Comparison of ENCODE assay signal across 19 cellular contexts in genomic region chr2:74536166-74536950, GRCh38. TPM values are rescaled to one million over a fixed set of nuclear protein-coding genes. Genes with fewer than 3 reads are reported as not detected.
DNase-seq lines count a peak whose midpoint lies in the region; ATAC-seq, FAIRE-seq and TF ChIP-seq lines count a peak whose summit lies in the region.
"Had no signal": no experiment of that assay in that cellular context is flagged by ENCODE, and none has a peak within 500 bp of the region (broad histone marks: within the 10 kb centered on the region; RNA-seq: fewer than 3 reads in every experiment).

No MANE protein-coding gene starts in this region.

- no peaks in the 10 kb centered on the region for H3K9me3 Mint-ChIP-seq in activated CD4-positive, alpha-beta T cell treated with anti-CD3 and anti-CD28 coated beads for 36 hours (ENCODE audit: low read depth)

- H3K4me3 ChIP-seq in keratinocyte (ENCODE audit: control insufficient read depth in 2 of 3, extremely low read depth in 1 of 3, insufficient read depth in 2 of 3, low read depth in 1 of 3, low read length in 3 of 3) (no peak overlapping the region), upper lobe of right lung (no peak overlapping the region), Karpas-422 (ENCODE audit: low read length) (no peak overlapping the region)
- H3K4me3 ChIP-seq: BLaER1 treated with 17β-estradiol and CSF1 and Interleukin-3, amounts not matched to agents 10 nM and 100 nM; Peyer's patch had no signal

- H3K27me3 ChIP-seq in keratinocyte (ENCODE audit: control insufficient read depth, extremely low read depth, insufficient read depth, low read length) (no peaks in the 10 kb centered on the region), upper lobe of right lung (no peaks in the 10 kb centered on the region), Karpas-422 (ENCODE audit: low read length) (no peaks in the 10 kb centered on the region)
- H3K27me3 ChIP-seq: BLaER1 treated with 17β-estradiol and CSF1 and Interleukin-3, amounts not matched to agents 10 nM and 100 nM; Peyer's patch had no signal

- H3K79me2 ChIP-seq in keratinocyte (ENCODE audit: control insufficient read depth, insufficient read depth, low read length) (no peaks in the 10 kb centered on the region), Karpas-422 (ENCODE audit: low read length) (no peaks in the 10 kb centered on the region)

- dilution Hi-C loops in keratinocyte (cut with MboI; ENCODE audit: extremely low pct_ligation_motif_present, low sequenced_read_pairs): no loop called here

- no peak overlapping the region for H3K4me3 Mint-ChIP-seq in activated CD4-positive, alpha-beta T cell treated with anti-CD3 and anti-CD28 coated beads for 36 hours

- H3K9me3 ChIP-seq in keratinocyte (ENCODE audit: control insufficient read depth, low read depth, low read length) (no peaks in the 10 kb centered on the region), upper lobe of right lung (no peaks in the 10 kb centered on the region), Karpas-422 (ENCODE audit: low read length) (no peaks in the 10 kb centered on the region)
- H3K9me3 ChIP-seq: BLaER1 treated with 17β-estradiol and CSF1 and Interleukin-3, amounts not matched to agents 10 nM and 100 nM; Peyer's patch had no signal

- H3K4me1 ChIP-seq in keratinocyte (ENCODE audit: control insufficient read depth, extremely low read depth, insufficient read depth, low read length): peaks cover 12% of the 10 kb centered on the region
- H3K4me1 ChIP-seq in upper lobe of right lung: peaks cover 6% of the 10 kb centered on the region
- peaks cover 4% of the 10 kb centered on the region for H3K4me1 ChIP-seq in Karpas-422 (ENCODE audit: low read length)

- POLR2A ChIA-PET in activated CD4-positive, alpha-beta T cell treated with anti-CD3 and anti-CD28 coated beads for 36 hours (lab: Charles Lee): no interaction called here
- POLR2A ChIA-PET in RWPE1 (lab: Yijun Ruan, JAX; ENCODE audit: low non-redundant PET): no interaction called here

- H2AFZ ChIP-seq in keratinocyte (ENCODE audit: control insufficient read depth, low read length) (peak overlapping the region; percentile 50), Karpas-422 (ENCODE audit: low read length) (no peak overlapping the region)

- peaks cover 9% of the 10 kb centered on the region for H3K4me1 Mint-ChIP-seq in activated CD4-positive, alpha-beta T cell treated with anti-CD3 and anti-CD28 coated beads for 36 hours

- H3K27ac Mint-ChIP-seq in activated CD4-positive, alpha-beta T cell treated with anti-CD3 and anti-CD28 coated beads for 36 hours: no peak overlapping the region

- FAIRE-seq in keratinocyte (lab: Jason Lieb, UNC): no peak
- no peak for FAIRE-seq in urothelium cell line (lab: Jason Lieb, UNC)
- FAIRE-seq: HTR-8/SVneo had no signal

- CTCF ChIA-PET in activated CD4-positive, alpha-beta T cell treated with anti-CD3 and anti-CD28 coated beads for 36 hours (lab: Charles Lee): interaction anchor here (0.6 kb wide), 1 partner anchor 9 kb away, joined by 3 read pairs; no protein-coding TSS in a partner anchor
- CTCF ChIA-PET in RWPE1 (lab: Yijun Ruan, JAX): no interaction called here

- peaks cover 12% of the 10 kb centered on the region for H3K36me3 Mint-ChIP-seq in activated CD4-positive, alpha-beta T cell treated with anti-CD3 and anti-CD28 coated beads for 36 hours (ENCODE audit: low read depth)

- H3K9me1 ChIP-seq in keratinocyte (ENCODE audit: control insufficient read depth, extremely low read depth, insufficient read depth, low read length): peaks cover 4% of the 10 kb centered on the region

- peak overlapping the region; percentile 47 for H3K4me2 ChIP-seq in keratinocyte (ENCODE audit: control insufficient read depth, extremely low read depth, insufficient read depth, low read depth, low read length)
- no peak overlapping the region for H3K4me2 ChIP-seq in Karpas-422 (ENCODE audit: low read depth, low read length, poor library complexity, severe bottlenecking)
- H3K4me2 ChIP-seq: BLaER1 treated with 17β-estradiol and CSF1 and Interleukin-3, amounts not matched to agents 10 nM and 100 nM had no signal

- peaks cover 19% of the 10 kb centered on the region for H3K27me3 Mint-ChIP-seq in activated CD4-positive, alpha-beta T cell treated with anti-CD3 and anti-CD28 coated beads for 36 hours

- H3K9ac ChIP-seq in keratinocyte (ENCODE audit: control insufficient read depth, extremely low read depth, insufficient read depth, low read length) (no peak overlapping the region), Karpas-422 (ENCODE audit: low read length) (no peak overlapping the region)
- H3K9ac ChIP-seq: BLaER1 treated with 17β-estradiol and CSF1 and Interleukin-3, amounts not matched to agents 10 nM and 100 nM had no signal

- H4K20me1 ChIP-seq in keratinocyte (ENCODE audit: control insufficient read depth, extremely low read depth, insufficient read depth, low read length) (no peaks in the 10 kb centered on the region), Karpas-422 (ENCODE audit: insufficient read depth, low read depth, low read length) (no peaks in the 10 kb centered on the region)

- TF ChIP-seq CTCF in RWPE1 (conservative IDR thresholded peaks at IDR 0.05; ENCODE audit: low read depth) (no peak), keratinocyte (optimal IDR thresholded peaks at IDR 0.05 in 1 of 3, IDR thresholded peaks at IDR 0.05 in 1 of 3, conservative IDR thresholded peaks at IDR 0.05 in 1 of 3; ENCODE audit: extremely low read depth in 1 of 3, insufficient read depth in 2 of 3, low read length in 3 of 3) (peak in 2 of 3 experiments; percentile 7 to 31), upper lobe of right lung (IDR thresholded peaks at IDR 0.05) (no peak)

- DNase-seq in activated CD4-positive, alpha-beta T cell treated with anti-CD3 and anti-CD28 coated beads for 36 hours: no peak
- no peak for DNase-seq in activated CD4-positive, alpha-beta T cell treated with anti-CD3 and anti-CD28 coated beads for 1 hour
- DNase-seq in RWPE1 (ENCODE audit: low spot score) (no peak), keratinocyte (ENCODE audit: low read depth, low spot score) (no peak), upper lobe of right lung (peak; percentile 48), urothelium cell line (ENCODE audit: low spot score) (no peak), Karpas-422 (no peak), GM19238 (ENCODE audit: insufficient read length, low spot score) (no peak)
- DNase-seq: 8988T, DMS 273 treated with DMSO at 0.1 percent for 48 hours, KBM-7, NCI-H1092, NCI-H2107, NCI-H345, Peyer's patch, SHP77 treated with DMSO at 0.1 percent for 48 hours had no signal

- intact Hi-C loops in activated CD4-positive, alpha-beta T cell treated with anti-CD3 and anti-CD28 coated beads for 36 hours (cut with DNase I, micrococcal nuclease): no loop called here
- intact Hi-C loops in upper lobe of right lung (cut with DNase I): no loop called here

- peaks cover 5 to 13% of the 10 kb centered on the region in 2 experiments for H3K36me3 ChIP-seq in keratinocyte (ENCODE audit: control insufficient read depth in 2 of 2, extremely low read depth in 1 of 2, insufficient read depth in 2 of 2, low read length in 2 of 2)
- H3K36me3 ChIP-seq in upper lobe of right lung: peaks cover 19% of the 10 kb centered on the region
- no peaks in the 10 kb centered on the region for H3K36me3 ChIP-seq in Karpas-422 (ENCODE audit: insufficient read depth, low read length)

- H3K27ac ChIP-seq in RWPE1 (peak overlapping the region; percentile 22; the same call in 1 of the 2 replicates), keratinocyte (ENCODE audit: control insufficient read depth, insufficient read depth, low read length) (no peak overlapping the region), upper lobe of right lung (no peak overlapping the region), Karpas-422 (ENCODE audit: low read length) (no peak overlapping the region)
- H3K27ac ChIP-seq: BLaER1 treated with 17β-estradiol and CSF1 and Interleukin-3, amounts not matched to agents 10 nM and 100 nM; Peyer's patch had no signal

- ATAC-seq in activated CD4-positive, alpha-beta T cell treated with anti-CD3 and anti-CD28 coated beads for 36 hours: peak; percentile 37
- no peak for ATAC-seq in upper lobe of right lung

- no peaks in the 10 kb centered on the region for H3K9me2 ChIP-seq in Karpas-422 (replicated peaks; ENCODE audit: insufficient read depth, low read length)

RNA-seq across cellular contexts. Expression of gene HTRA2, which starts 6.6 kb away (rescaled TPM):
- total RNA-seq in activated CD4-positive, alpha-beta T cell treated with anti-CD3 and anti-CD28 coated beads for 36 hours: 10 to 100 TPM; 43.5 to 47.7 TPM
- 25.5 to 30.8 TPM (median 27.8 TPM) in 3 replicates for polyA plus RNA-seq in keratinocyte
- polyA plus RNA-seq in keratinocyte (2011; ENCODE audit: low read depth): 9.8 TPM
- 22.1 and 24.5 TPM in 2 replicates for polyA plus RNA-seq in keratinocyte (2011; cell fraction: cytosol; rRNA removed)
- 41.7 and 47.6 TPM in 2 replicates for polyA plus RNA-seq in keratinocyte (2011; cell fraction: nucleus; rRNA removed)
- polyA plus RNA-seq in keratinocyte (2012; ENCODE audit: low replicate concordance): 24.8 and 27.4 TPM in 2 replicates
- 25.3 to 46.8 TPM (median 32.1 TPM) in 3 replicates for polyA minus RNA-seq in keratinocyte
- polyA minus RNA-seq in keratinocyte (2011; cell fraction: cytosol; rRNA and poly(A)+ RNA removed): 17.6 TPM
- 16.9 and 17.5 TPM in 2 replicates for polyA minus RNA-seq in keratinocyte (2011; cell fraction: nucleus; rRNA and poly(A)+ RNA removed)
- 31.4 TPM for total RNA-seq in upper lobe of right lung
- 36.8 and 72.1 TPM in 2 replicates for total RNA-seq in Karpas-422 (2014; rRNA removed; shearing (Covaris generic); ENCODE audit: low replicate concordance)

RNA-seq across cellular contexts. Expression of gene AUP1, which starts 6.9 kb away (rescaled TPM):
- total RNA-seq in activated CD4-positive, alpha-beta T cell treated with anti-CD3 and anti-CD28 coated beads for 36 hours: 100 to 1,000 TPM in 1 of 2 experiments, 10 to 100 TPM in 1; 92.0 to 122 TPM
- 94.9 to 141 TPM (median 114 TPM) in 3 replicates for polyA plus RNA-seq in keratinocyte
- 67.0 TPM for polyA plus RNA-seq in keratinocyte (2011; ENCODE audit: low read depth)
- 80.9 and 85.3 TPM in 2 replicates for polyA plus RNA-seq in keratinocyte (2011; cell fraction: cytosol; rRNA removed)
- polyA plus RNA-seq in keratinocyte (2011; cell fraction: nucleus; rRNA removed): 290 and 315 TPM in 2 replicates
- polyA plus RNA-seq in keratinocyte (2012; ENCODE audit: low replicate concordance): 91.4 and 132 TPM in 2 replicates
- 95.5 to 104 TPM (median 98.0 TPM) in 3 replicates for polyA minus RNA-seq in keratinocyte
- polyA minus RNA-seq in keratinocyte (2011; cell fraction: cytosol; rRNA and poly(A)+ RNA removed): 87.1 TPM
- 54.7 and 60.1 TPM in 2 replicates for polyA minus RNA-seq in keratinocyte (2011; cell fraction: nucleus; rRNA and poly(A)+ RNA removed)
- total RNA-seq in upper lobe of right lung: 119 TPM
- 216 and 273 TPM in 2 replicates for total RNA-seq in Karpas-422 (2014; rRNA removed; shearing (Covaris generic); ENCODE audit: low replicate concordance)

RNA-seq across cellular contexts. Expression of gene DQX1, which starts 10.3 kb away (rescaled TPM):
- total RNA-seq in activated CD4-positive, alpha-beta T cell treated with anti-CD3 and anti-CD28 coated beads for 36 hours: under 1 TPM; 0.40 to 0.41 TPM
- polyA plus RNA-seq in keratinocyte: 5.7 to 10.2 TPM (median 5.9 TPM) in 3 replicates
- polyA plus RNA-seq in keratinocyte (2011; ENCODE audit: low read depth): 3.4 TPM
- polyA plus RNA-seq in keratinocyte (2011; cell fraction: cytosol; rRNA removed): 2.8 and 3.4 TPM in 2 replicates
- 28.6 and 31.7 TPM in 2 replicates for polyA plus RNA-seq in keratinocyte (2011; cell fraction: nucleus; rRNA removed)
- polyA plus RNA-seq in keratinocyte (2012; ENCODE audit: low replicate concordance): 2.9 and 5.9 TPM in 2 replicates
- polyA minus RNA-seq in keratinocyte: 0.98 to 6.3 TPM (median 4.8 TPM) in 3 replicates
- polyA minus RNA-seq in keratinocyte (2011; cell fraction: cytosol; rRNA and poly(A)+ RNA removed): 2.9 TPM
- 3.2 and 5.7 TPM in 2 replicates for polyA minus RNA-seq in keratinocyte (2011; cell fraction: nucleus; rRNA and poly(A)+ RNA removed)
- total RNA-seq in upper lobe of right lung: not detected
- 1.4 and 22.6 TPM in 2 replicates for total RNA-seq in Karpas-422 (2014; rRNA removed; shearing (Covaris generic); ENCODE audit: low replicate concordance)
- total RNA-seq: M059J had no signal

RNA-seq across cellular contexts. Expression of gene LOXL3, which starts 17.4 kb away (rescaled TPM):
- total RNA-seq in activated CD4-positive, alpha-beta T cell treated with anti-CD3 and anti-CD28 coated beads for 36 hours: under 1 TPM; 0.86 to 0.96 TPM
- polyA plus RNA-seq in keratinocyte: 0.21 to 0.57 TPM (median 0.26 TPM) in 3 replicates
- not detected for polyA plus RNA-seq in keratinocyte (2011; ENCODE audit: low read depth)
- polyA plus RNA-seq in keratinocyte (2011; cell fraction: cytosol; rRNA removed): 0.08 and 0.16 TPM in 2 replicates
- 0.19 and 0.24 TPM in 2 replicates for polyA plus RNA-seq in keratinocyte (2011; cell fraction: nucleus; rRNA removed)
- polyA plus RNA-seq in keratinocyte (2012; ENCODE audit: low replicate concordance): 0.21 and 0.48 TPM in 2 replicates
- polyA minus RNA-seq in keratinocyte: 0.20 to 1.2 TPM (median 0.22 TPM) in 3 replicates
- not detected for polyA minus RNA-seq in keratinocyte (2011; cell fraction: cytosol; rRNA and poly(A)+ RNA removed)
- not detected in 2 replicates for polyA minus RNA-seq in keratinocyte (2011; cell fraction: nucleus; rRNA and poly(A)+ RNA removed)
- 8.1 TPM for total RNA-seq in upper lobe of right lung
- 0.15 and 1.3 TPM in 2 replicates for total RNA-seq in Karpas-422 (2014; rRNA removed; shearing (Covaris generic); ENCODE audit: low replicate concordance)

RNA-seq across cellular contexts. Expression of gene DOK1, which starts 18.2 kb away (rescaled TPM):
- 10 to 100 TPM; 17.2 to 17.9 TPM for total RNA-seq in activated CD4-positive, alpha-beta T cell treated with anti-CD3 and anti-CD28 coated beads for 36 hours
- 0.97 to 2.0 TPM (median 0.99 TPM) in 3 replicates for polyA plus RNA-seq in keratinocyte
- polyA plus RNA-seq in keratinocyte (2011; ENCODE audit: low read depth): not detected
- polyA plus RNA-seq in keratinocyte (2011; cell fraction: cytosol; rRNA removed): 0.69 and 1.5 TPM in 2 replicates
- polyA plus RNA-seq in keratinocyte (2011; cell fraction: nucleus; rRNA removed): 1.3 and 2.4 TPM in 2 replicates
- 0.31 and 2.7 TPM in 2 replicates for polyA plus RNA-seq in keratinocyte (2012; ENCODE audit: low replicate concordance)
- 0.58 to 4.0 TPM (median 0.63 TPM) in 3 replicates for polyA minus RNA-seq in keratinocyte
- polyA minus RNA-seq in keratinocyte (2011; cell fraction: cytosol; rRNA and poly(A)+ RNA removed): 4.2 TPM
- 1.3 and 1.5 TPM in 2 replicates for polyA minus RNA-seq in keratinocyte (2011; cell fraction: nucleus; rRNA and poly(A)+ RNA removed)
- total RNA-seq in upper lobe of right lung: 35.7 TPM
- 24.7 and 57.1 TPM in 2 replicates for total RNA-seq in Karpas-422 (2014; rRNA removed; shearing (Covaris generic); ENCODE audit: low replicate concordance)

Comparison
In these comparisons a context has a peak if more than half of its experiments do, and no peak if none do; other contexts are left out.
1. CTCF ChIP-seq: peak in keratinocyte (2 of 3); none in RWPE1 (single experiment) and upper lobe of right lung (single experiment).